Comparison of ENCODE assay signal across 12 cellular contexts in the genomic region with DNA sequence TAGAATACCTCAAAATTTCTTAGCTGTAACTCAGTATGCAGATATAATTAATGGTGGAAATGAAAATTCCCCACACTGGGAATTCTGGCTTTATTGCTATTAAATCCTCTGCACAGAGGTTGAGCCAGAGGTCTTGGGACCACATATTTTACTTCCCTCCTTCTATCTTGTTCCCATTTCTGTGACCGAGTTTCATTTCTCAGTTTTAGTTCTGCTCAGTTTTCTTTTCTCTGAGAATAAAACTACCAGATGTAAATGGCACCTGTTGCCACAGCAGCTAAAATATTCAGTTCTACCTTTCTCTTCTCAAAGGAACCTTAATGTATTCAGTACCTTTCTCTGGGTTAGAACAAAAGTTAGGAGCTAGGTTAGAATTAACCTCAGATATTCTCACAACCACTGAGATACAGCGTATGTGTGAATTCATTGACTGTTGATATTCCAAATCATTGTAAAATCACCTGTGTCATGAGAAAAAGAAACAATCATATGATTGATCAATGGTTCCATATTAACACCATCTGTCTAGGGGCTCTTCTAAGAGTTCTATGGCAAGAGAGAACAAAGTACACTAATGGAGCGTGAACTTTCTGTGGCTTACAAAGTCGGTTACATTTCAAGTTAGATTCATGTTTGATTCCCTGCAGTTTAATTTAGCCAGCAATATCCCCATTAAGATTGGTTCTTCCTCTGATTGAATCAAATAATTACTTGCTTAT.
DNase-seq lines count a peak whose midpoint lies in the region; ATAC-seq, FAIRE-seq and TF ChIP-seq lines count a peak whose summit lies in the region.
"Had no signal": no experiment of that assay in that cellular context is flagged by ENCODE, and none has a peak within 500 bp of the region (broad histone marks: within the 10 kb centered on the region; RNA-seq: fewer than 3 reads in every experiment).

No MANE protein-coding gene starts in this region.

- no peak for TF ChIP-seq POLR2A in GM12892 (IDR thresholded peaks at IDR 0.05; ENCODE audit: low read depth, low read length)

- peak; percentile 50 for FAIRE-seq in GM12892 (lab: Jason Lieb, UNC)

- DNase-seq in GM12892 (ENCODE audit: insufficient read length): no peak
- no peak for DNase-seq in HK-2 (ENCODE audit: unreplicated experiment)
- no peak for DNase-seq in activated CD4-positive, alpha-beta T cell treated with anti-CD3 and anti-CD28 coated beads for 48 hours
- DNase-seq in NCI-H2171 treated with DMSO at 0.1 percent for 48 hours (lab: John Stamatoyannopoulos, UW): no peak
- DNase-seq in stimulated activated naive CD8-positive, alpha-beta T cell treated with anti-CD3 and anti-CD28 coated beads, Interleukin-15, Interleukin-2, amounts not matched to agents 100 U/mL and 50 U/mL, for 24 hours: no peak
- DNase-seq: adrenal gland, NCI-H524, T-cell had no signal

- ATAC-seq in GM19438 (IDR thresholded peaks at IDR 0.05; ENCODE audit: low read depth, unreplicated experiment) (peak; percentile 96), HG02884 (IDR thresholded peaks at IDR 0.05; ENCODE audit: unreplicated experiment) (peak; percentile 93), HG03571 (IDR thresholded peaks at IDR 0.05; ENCODE audit: unreplicated experiment) (peak; percentile 95)
- ATAC-seq in stimulated activated naive CD8-positive, alpha-beta T cell treated with anti-CD3 and anti-CD28 coated beads, Interleukin-15, Interleukin-2, amounts not matched to agents 100 U/mL and 50 U/mL, for 24 hours: no peak
- ATAC-seq: natural killer cell treated with Interleukin-12 subunit alpha and Interleukin-12 subunit beta and Interleukin-15 and Interleukin-18, amount 100 ng/mL, for 72 hours; T-cell had no signal
